22 cellular contexts compared by ENCODE assay signal in the genomic region with DNA sequence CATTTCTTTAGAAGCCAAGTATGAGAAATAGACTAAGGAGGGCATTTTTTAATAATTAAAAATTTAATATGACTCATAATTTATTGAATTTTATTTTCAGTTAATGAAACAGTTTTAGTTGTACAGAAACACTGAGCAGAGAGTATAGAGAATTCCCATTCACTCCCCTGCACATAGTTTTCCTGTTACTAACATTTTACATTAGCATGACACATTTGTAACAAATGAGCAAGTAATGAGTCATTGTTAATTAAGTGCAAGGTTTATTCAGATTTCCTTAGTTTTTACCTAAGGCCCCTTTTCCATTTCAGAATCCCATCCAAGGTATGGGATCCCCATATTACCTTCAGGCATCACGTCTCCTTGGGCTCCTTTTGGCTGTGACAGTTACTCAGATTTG.
A peak's percentile ranks its signal among the peaks of the same experiment; 100 is the strongest.
DNase-seq lines count a peak whose midpoint lies in the region; ATAC-seq, FAIRE-seq and TF ChIP-seq lines count a peak whose summit lies in the region.
"Had no signal": no experiment of that assay in that cellular context is flagged by ENCODE, and none has a peak within 500 bp of the region (broad histone marks: within the 10 kb centered on the region; RNA-seq: fewer than 3 reads in every experiment).

No MANE protein-coding gene starts in this region.

- POLR2A ChIA-PET in A549 (lab: Yijun Ruan, JAX) = no interaction called here

- TF ChIP-seq CTCF in A549 (IDR thresholded peaks at IDR 0.05) (no peak), bronchial epithelial cell (IDR thresholded peaks at IDR 0.05; ENCODE audit: insufficient read depth, low read length, severe bottlenecking) (no peak), WERI-Rb-1 (IDR thresholded peaks at IDR 0.05; ENCODE audit: low read depth, low read length) (no peak), coronary artery (IDR thresholded peaks at IDR 0.05) (no peak)

- CTCF ChIA-PET in A549 (lab: Yijun Ruan, JAX) = no interaction called here

- FAIRE-seq in A549 (lab: Jason Lieb, UNC) = no peak
- no peak for FAIRE-seq in bronchial epithelial cell (lab: Jason Lieb, UNC)
- FAIRE-seq: A204.1, HTR-8/SVneo had no signal

- H3K9me3 ChIP-seq in A549 (no peaks in the 10 kb centered on the region), WERI-Rb-1 (ENCODE audit: severe bottlenecking) (no peaks in the 10 kb centered on the region)
- H3K9me3 ChIP-seq: transverse colon had no signal

- peaks cover 7% of the 10 kb centered on the region; the same call in 1 of the 3 replicates for H3K4me1 ChIP-seq in A549

- WGBS in A549 (ENCODE audit: missing lambda C conversion rate) = 71% methylated on average over 1 of the region's 1 CpG

- TF ChIP-seq EP300 in A549 (IDR thresholded peaks at IDR 0.05) = no peak

- DNase-seq in A549 (ENCODE audit: low read depth in 1 of 2, low spot score in 1 of 2) (no peak), LHCN-M2 (ENCODE audit: low read depth) (peak; percentile 5), bronchial epithelial cell (ENCODE audit: low read depth) (peak; percentile 94), iris pigment epithelial cell (ENCODE audit: low read depth) (peak; percentile 53), NCI-H82 treated with DMSO at 0.1 percent for 48 hours (lab: John Stamatoyannopoulos, UW; ENCODE audit: unreplicated experiment) (no peak), WERI-Rb-1 (no peak), D341Med (ENCODE audit: low spot score) (no peak), coronary artery (ENCODE audit: low spot score) (no peak)
- DNase-seq: activated naive CD8-positive, alpha-beta T cell treated with anti-CD3 and anti-CD28 coated beads, Interleukin-2, amount 10 ng/mL, durations not matched to agents 7 days and 5 days; CD4-positive, alpha-beta T cell; DMS79; effector memory CD4-positive, alpha-beta T cell; head of caudate nucleus; NCI-H446; retina; Right ventricle myocardium superior; stimulated activated naive CD4-positive, alpha-beta T cell treated with Interleukin-2 at 50 U/mL for 16 hours; T-helper 17 cell; transverse colon had no signal

- no peak overlapping the region for H3K4me3 ChIP-seq in A549
- H3K4me3 ChIP-seq in bronchial epithelial cell (ENCODE audit: low read depth, low read length) = no peak overlapping the region
- H3K4me3 ChIP-seq in WERI-Rb-1 (ENCODE audit: low read depth, low read length) = no peak overlapping the region
- no peak overlapping the region for H3K4me3 ChIP-seq in coronary artery
- H3K4me3 ChIP-seq: transverse colon had no signal

- no peaks in the 10 kb centered on the region for H3K36me3 ChIP-seq in bronchial epithelial cell (ENCODE audit: control insufficient read depth, insufficient read depth, low read length)
- no peaks in the 10 kb centered on the region for H3K36me3 ChIP-seq in WERI-Rb-1
- H3K36me3 ChIP-seq: transverse colon had no signal

- no peak for TF ChIP-seq POLR2A in A549 (IDR thresholded peaks at IDR 0.05; ENCODE audit: low read length)

- H3K27me3 ChIP-seq in bronchial epithelial cell (ENCODE audit: control insufficient read depth, insufficient read depth, low read length) (no peaks in the 10 kb centered on the region), WERI-Rb-1 (ENCODE audit: insufficient read depth, low read depth, severe bottlenecking) (no peaks in the 10 kb centered on the region)
- H3K27me3 ChIP-seq: transverse colon had no signal

- H3K27ac ChIP-seq in A549 (no peak overlapping the region), WERI-Rb-1 (no peak overlapping the region), coronary artery (no peak overlapping the region)
- H3K27ac ChIP-seq: transverse colon had no signal

- TF ChIP-seq RAD21 in A549 (conservative IDR thresholded peaks at IDR 0.05 in 1 of 2, IDR thresholded peaks at IDR 0.05 in 1 of 2) = no peak

- ATAC-seq in A549 = no peak
- ATAC-seq: HCT116, T-helper 17 cell had no signal

- no peak overlapping the region; the same call in 2 of the 3 replicates for H3K4me2 ChIP-seq in A549

TF ChIP-seq in A549, 52 proteins besides CTCF, POLR2A, EP300 and RAD21:
- TF ChIP-seq TP53 (CRISPR knock-in tag; IDR thresholded peaks at IDR 0.05) (no peak), FOSL2 (IDR thresholded peaks at IDR 0.05) (no peak), FOSL2 (CRISPR knock-in tag; IDR thresholded peaks at IDR 0.05) (peak; percentile 62)

Comparison
In these comparisons a context has a peak if more than half of its experiments do, and no peak if none do; other contexts are left out.
1. DNase-seq: peak in LHCN-M2 (single experiment), bronchial epithelial cell (single experiment) and iris pigment epithelial cell (single experiment); none in A549 (0 of 2), NCI-H82 treated with DMSO at 0.1 percent for 48 hours (single experiment), WERI-Rb-1 (single experiment), D341Med (single experiment) and coronary artery (single experiment).